ENCODE assay signal across 25 cellular contexts in the genomic region with DNA sequence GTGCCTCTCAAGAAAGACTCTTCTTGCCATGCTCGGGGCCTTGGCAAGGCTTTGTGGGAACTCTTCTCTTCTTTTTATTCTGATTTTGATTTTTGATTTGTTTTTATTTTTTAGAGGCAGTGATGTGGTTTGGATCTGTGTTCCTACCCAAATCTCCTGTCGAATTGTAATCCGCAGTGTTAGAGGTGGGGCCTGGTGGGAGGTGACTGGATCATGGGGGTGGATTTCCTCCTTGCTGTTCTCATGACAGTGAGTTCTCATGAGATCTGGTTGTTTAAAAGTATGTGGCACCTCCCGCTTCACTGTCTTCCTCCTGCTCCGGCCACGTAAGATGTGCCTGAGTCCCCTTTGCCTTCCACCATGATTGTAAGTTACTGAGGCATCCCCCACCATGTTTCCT.
"Had no signal": no experiment of that assay in that cellular context is flagged by ENCODE, and none has a peak within 500 bp of the region (broad histone marks: within the 10 kb centered on the region; RNA-seq: fewer than 3 reads in every experiment).

No MANE protein-coding gene starts in this region.

- DNase-seq: activated B cell treated with CpG ODN at 0.5 μM for 24 hours; activated CD4-positive, alpha-beta memory T cell treated with anti-CD3 and anti-CD28 coated beads for 36 hours; activated CD4-positive, alpha-beta T cell treated with anti-CD3 and anti-CD28 coated beads for 4 hours; activated CD4-positive, alpha-beta T cell treated with anti-CD3 and anti-CD28 coated beads, Interleukin-2, amount 50 U/mL, for 1 hour; activated CD4-positive, CD25-positive, alpha-beta regulatory T cell treated with anti-CD3 and anti-CD28 coated beads, Interleukin-2, amount 50 U/mL, for 72 hours; activated CD8-positive, alpha-beta memory T cell treated with anti-CD3 and anti-CD28 coated beads, Interleukin-2, amount 50 U/mL, for 48 hours; activated naive CD8-positive, alpha-beta T cell treated with anti-CD3 and anti-CD28 coated beads, Interleukin-2, amount 50 U/mL, for 24 hours; activated T-cell treated with anti-CD3 and anti-CD28 coated beads, Interleukin-2, amount 50 U/mL, for 1 hour; anterior cingulate cortex; Kasumi-1; KG1; MG63; NCI-H1092; NCI-H1436 treated with DMSO at 0.1 percent for 48 hours; NCI-H1694 treated with DMSO at 0.1 percent for 48 hours; NCI-H2029; NCI-H345; NCI-H524 treated with DMSO at 0.1 percent for 48 hours; SHP77; SJCRH30; T-helper 2 cell; T-helper 9 cell had no signal

- H3K9me3 Mint-ChIP-seq: activated B cell treated with CpG ODN at 0.5 μM for 24 hours; activated CD4-positive, alpha-beta memory T cell treated with anti-CD3 and anti-CD28 coated beads for 36 hours; activated naive CD4-positive, alpha-beta T cell treated with anti-CD3 and anti-CD28 coated beads, Interleukin-2, amount 50 U/mL, for 24 hours; activated naive CD8-positive, alpha-beta T cell treated with anti-CD3 and anti-CD28 coated beads, Interleukin-2, amount 50 U/mL, for 24 hours; brain had no signal

- H3K27ac Mint-ChIP-seq: activated B cell treated with CpG ODN at 0.5 μM for 24 hours; activated CD4-positive, alpha-beta memory T cell treated with anti-CD3 and anti-CD28 coated beads for 36 hours; activated naive CD4-positive, alpha-beta T cell treated with anti-CD3 and anti-CD28 coated beads, Interleukin-2, amount 50 U/mL, for 24 hours; activated naive CD8-positive, alpha-beta T cell treated with anti-CD3 and anti-CD28 coated beads, Interleukin-2, amount 50 U/mL, for 24 hours; brain had no signal

- H3K4me1 Mint-ChIP-seq: activated B cell treated with CpG ODN at 0.5 μM for 24 hours; activated naive CD4-positive, alpha-beta T cell treated with anti-CD3 and anti-CD28 coated beads, Interleukin-2, amount 50 U/mL, for 24 hours; activated naive CD8-positive, alpha-beta T cell treated with anti-CD3 and anti-CD28 coated beads, Interleukin-2, amount 50 U/mL, for 24 hours had no signal

- ATAC-seq: activated naive CD8-positive, alpha-beta T cell treated with anti-CD3 and anti-CD28 coated beads, Interleukin-2, amount 50 U/mL, for 24 hours; Panc1 had no signal

- H3K9me3 ChIP-seq: MG63, SJCRH30 had no signal

- H3K27me3 Mint-ChIP-seq: activated B cell treated with CpG ODN at 0.5 μM for 24 hours; activated CD4-positive, alpha-beta memory T cell treated with anti-CD3 and anti-CD28 coated beads for 36 hours; activated naive CD4-positive, alpha-beta T cell treated with anti-CD3 and anti-CD28 coated beads, Interleukin-2, amount 50 U/mL, for 24 hours; activated naive CD8-positive, alpha-beta T cell treated with anti-CD3 and anti-CD28 coated beads, Interleukin-2, amount 50 U/mL, for 24 hours had no signal

- H3K4me3 Mint-ChIP-seq: activated B cell treated with CpG ODN at 0.5 μM for 24 hours; activated CD4-positive, alpha-beta memory T cell treated with anti-CD3 and anti-CD28 coated beads for 36 hours; activated naive CD4-positive, alpha-beta T cell treated with anti-CD3 and anti-CD28 coated beads, Interleukin-2, amount 50 U/mL, for 24 hours; activated naive CD8-positive, alpha-beta T cell treated with anti-CD3 and anti-CD28 coated beads, Interleukin-2, amount 50 U/mL, for 24 hours; brain had no signal
